17 cellular contexts compared by ENCODE assay signal in genomic region chr9:112377087-112377486, GRCh38. TPM values are rescaled to one million over a fixed set of nuclear protein-coding genes. Genes with fewer than 3 reads are reported as not detected.
DNase-seq lines count a peak whose midpoint lies in the region; ATAC-seq and TF ChIP-seq lines count a peak whose summit lies in the region.
"Had no signal": no experiment of that assay in that cellular context is flagged by ENCODE, and none has a peak within 500 bp of the region (broad histone marks: within the 10 kb centered on the region; RNA-seq: fewer than 3 reads in every experiment).

No MANE protein-coding gene starts in this region.

- no peak overlapping the region for H2AFZ ChIP-seq in mammary epithelial cell (ENCODE audit: low read depth, low read length)
- H2AFZ ChIP-seq: GM23338 had no signal

- H3K27me3 Mint-ChIP-seq in endodermal cell (ENCODE audit: insufficient read depth), result no peaks in the 10 kb centered on the region

- in situ Hi-C loops in mammary epithelial cell (cut with MboI; ENCODE audit: low sequenced_read_pairs in 2 of 2), result no loop called here

- intact Hi-C loops in mammary epithelial cell (cut with micrococcal nuclease) (no loop called here), breast epithelium (cut with DNase I; ENCODE audit: low total_unique reads) (loop anchor here (5.0 kb wide), 1 partner anchor 620 kb away; no protein-coding TSS in a partner anchor)

- dilution Hi-C loops in mammary epithelial cell (cut with HindIII; ENCODE audit: low sequenced_read_pairs), result no loop called here

- H3K9me3 ChIP-seq in mammary epithelial cell (replicated peaks; ENCODE audit: insufficient read depth, low read length), result no peaks in the 10 kb centered on the region
- no peaks in the 10 kb centered on the region for H3K9me3 ChIP-seq in breast epithelium
- H3K9me3 ChIP-seq in endodermal cell (ENCODE audit: control insufficient read depth, low read length), result no peaks in the 10 kb centered on the region
- H3K9me3 ChIP-seq in thoracic aorta, result no peaks in the 10 kb centered on the region
- H3K9me3 ChIP-seq: SJSA1 had no signal

- no peak overlapping the region for H3K4me3 Mint-ChIP-seq in endodermal cell

- no peaks in the 10 kb centered on the region for H3K36me3 Mint-ChIP-seq in endodermal cell (ENCODE audit: low read depth)

- DNase-seq in mammary epithelial cell, result peak; percentile 6
- DNase-seq in breast epithelium (ENCODE audit: low spot score in 2 of 2), result no peak
- DNase-seq in NB4 (ENCODE audit: low read depth), result no peak
- DNase-seq in endodermal cell, result peak; percentile 18
- no peak for DNase-seq in thoracic aorta (ENCODE audit: low spot score)
- DNase-seq in stimulated activated CD4-positive, alpha-beta T cell treated with anti-CD3 and anti-CD28 coated beads, Interleukin-4, amount 100 ng/mL, for 4 hours, result no peak
- no peak for DNase-seq in NCI-H1694 (lab: John Stamatoyannopoulos, UW)
- DNase-seq: activated CD4-positive, CD25-positive, alpha-beta regulatory T cell; activated T-cell treated with anti-CD3 and anti-CD28 coated beads, Interleukin-2, amount 50 U/mL, for 48 hours; effector CD4-positive, alpha-beta T cell; islet precursor cell; Kasumi-1; NCI-H2081; stimulated activated CD4-positive, alpha-beta T cell treated with anti-CD3 and anti-CD28 coated beads, Interleukin-2, amount 100 ng/mL, for 48 hours had no signal

- TF ChIP-seq CTCF in mammary epithelial cell (conservative IDR thresholded peaks at IDR 0.05 in 1 of 2, IDR thresholded peaks at IDR 0.05 in 1 of 2; ENCODE audit: extremely low read depth in 1 of 2, insufficient read depth in 1 of 2, low read depth in 1 of 2, low read length in 2 of 2), result no peak
- TF ChIP-seq CTCF in breast epithelium (IDR thresholded peaks at IDR 0.05), result no peak
- TF ChIP-seq CTCF in NB4 (IDR thresholded peaks at IDR 0.05; ENCODE audit: low read depth, low read length), result no peak
- TF ChIP-seq CTCF in endodermal cell (conservative IDR thresholded peaks at IDR 0.05), result no peak
- TF ChIP-seq CTCF in thoracic aorta (IDR thresholded peaks at IDR 0.05), result no peak

- H3K36me3 ChIP-seq in mammary epithelial cell (ENCODE audit: insufficient read depth, low read length) (peaks cover under 1% of the 10 kb centered on the region), breast epithelium (no peaks in the 10 kb centered on the region), endodermal cell (ENCODE audit: control insufficient read depth, insufficient read depth, low read length) (no peaks in the 10 kb centered on the region), thoracic aorta (no peaks in the 10 kb centered on the region)

- no peak overlapping the region for H3K27ac Mint-ChIP-seq in endodermal cell
- H3K27ac Mint-ChIP-seq: GM23338 had no signal

- no peak overlapping the region for H3K4me2 ChIP-seq in mammary epithelial cell (ENCODE audit: insufficient read depth, low read depth, low read length)

- CTCF ChIA-PET in mammary epithelial cell (lab: Charles Lee; ENCODE audit: low non-redundant PET), result no interaction called here

- H3K4me1 ChIP-seq in mammary epithelial cell (ENCODE audit: insufficient read depth, low read length) (peaks cover 5% of the 10 kb centered on the region), breast epithelium (peaks cover 0 to 5% of the 10 kb centered on the region in 2 donors), endodermal cell (ENCODE audit: control insufficient read depth, insufficient read depth, low read length) (no peaks in the 10 kb centered on the region), thoracic aorta (ENCODE audit: control insufficient read depth in 1 of 2, low read depth in 2 of 2) (peaks cover 20 to 32% of the 10 kb centered on the region in 2 donors)

- 82% methylated on average over 2 of the region's 2 CpGs for WGBS in mammary epithelial cell (ENCODE audit: low coverage, missing lambda C conversion rate)
- 91 to 92% methylated on average over 2 of the region's 2 CpGs for WGBS in endodermal cell (ENCODE audit: insufficient coverage in 1 of 2, insufficient read length in 1 of 2), 2 experiments

- no peaks in the 10 kb centered on the region for H3K27me3 ChIP-seq in mammary epithelial cell (ENCODE audit: insufficient read depth, low read length)
- H3K27me3 ChIP-seq in breast epithelium, result no peaks in the 10 kb centered on the region
- H3K27me3 ChIP-seq in endodermal cell (ENCODE audit: control insufficient read depth, insufficient read depth, low read length, poor library complexity, severe bottlenecking), result no peaks in the 10 kb centered on the region
- H3K27me3 ChIP-seq in thoracic aorta (replicated peaks; ENCODE audit: insufficient read depth), result no peaks in the 10 kb centered on the region
- H3K27me3 ChIP-seq: SJSA1 had no signal

- H3K27ac ChIP-seq in mammary epithelial cell (ENCODE audit: insufficient read depth, low read depth, low read length) (no peak overlapping the region), breast epithelium (no peak overlapping the region), endodermal cell (ENCODE audit: low read depth, low read length) (no peak overlapping the region), thoracic aorta (no peak overlapping the region)
- H3K27ac ChIP-seq: SJSA1 had no signal

- H3K4me1 Mint-ChIP-seq in endodermal cell, result peaks cover 21% of the 10 kb centered on the region

- TF ChIP-seq POLR2A in breast epithelium (IDR thresholded peaks at IDR 0.05) (no peak), NB4 (IDR thresholded peaks at IDR 0.05; ENCODE audit: extremely low read depth, insufficient read length) (no peak)

- no peak overlapping the region for H3K9ac ChIP-seq in mammary epithelial cell (ENCODE audit: insufficient read depth, low read length)
- no peak overlapping the region for H3K9ac ChIP-seq in endodermal cell (ENCODE audit: extremely low read depth, low read length, poor library complexity, severe bottlenecking)

- BruUV-seq in mammary epithelial cell (replicated peaks; lab: Mats Ljungman, UMichigan), result no TSS peak

- H3K79me2 ChIP-seq in mammary epithelial cell (ENCODE audit: insufficient read depth, low read length), result peaks cover 27% of the 10 kb centered on the region

- H4K20me1 ChIP-seq in mammary epithelial cell (ENCODE audit: insufficient read depth, low read length), result no peaks in the 10 kb centered on the region

- H3K9me3 Mint-ChIP-seq in endodermal cell, result no peaks in the 10 kb centered on the region
- H3K9me3 Mint-ChIP-seq: GM23338 had no signal

- no peak overlapping the region for H3K4me3 ChIP-seq in mammary epithelial cell (replicated peaks in 1 of 3; ENCODE audit: insufficient read depth in 1 of 3, low read depth in 2 of 3, low read length in 3 of 3)
- peak overlapping the region in 1 of 3 donors; percentile 19 for H3K4me3 ChIP-seq in breast epithelium
- H3K4me3 ChIP-seq in NB4 (ENCODE audit: low read depth, low read length), result peak overlapping the region; percentile 94
- peak overlapping the region; percentile 96 for H3K4me3 ChIP-seq in endodermal cell (ENCODE audit: low read length)
- H3K4me3 ChIP-seq in thoracic aorta, result peak overlapping the region; percentile 0
- H3K4me3 ChIP-seq: SJSA1 had no signal

- ATAC-seq in thoracic aorta (ENCODE audit: insufficient number of reproducible peaks, low FRiP score, low read depth), result no peak
- ATAC-seq in HG03439 (IDR thresholded peaks at IDR 0.05; ENCODE audit: unreplicated experiment), result no peak
- ATAC-seq: GM23338 had no signal

RNA-seq across cellular contexts. Expression of gene HSDL2, which starts 2.8 kb away (rescaled TPM):
- 10 to 100 TPM; 33.5 to 34.2 TPM for total RNA-seq in mammary epithelial cell
- 28.2 TPM for polyA plus RNA-seq in mammary epithelial cell
- polyA minus RNA-seq in mammary epithelial cell, result 20.9 TPM
- total RNA-seq in breast epithelium, result 100 to 1,000 TPM in 1 of 3 donors, 10 to 100 TPM in 2; 30.7 to 124 (median 52.8) TPM
- 10 to 100 TPM; 22.5 to 29.1 TPM for total RNA-seq in endodermal cell
- 29.8 TPM for polyA plus RNA-seq in endodermal cell (2013, experiment 1 of 2)
- 25.9 TPM for polyA plus RNA-seq in endodermal cell (2013, experiment 2 of 2)
- 10 to 100 TPM; 31.7 to 36.3 TPM for total RNA-seq in thoracic aorta

RNA-seq across cellular contexts. Expression of gene PTBP3, which starts 43.7 kb away (rescaled TPM):
- total RNA-seq in mammary epithelial cell, result 10 to 100 TPM; 73.2 to 95.9 TPM
- 71.9 TPM for polyA plus RNA-seq in mammary epithelial cell
- polyA minus RNA-seq in mammary epithelial cell, result 142 TPM
- total RNA-seq in breast epithelium, result 10 to 100 TPM; 30.6 to 80.2 (median 50.5) TPM
- 10 to 100 TPM; 83.3 to 94.8 TPM for total RNA-seq in endodermal cell
- polyA plus RNA-seq in endodermal cell (2013, experiment 1 of 2), result 33.7 TPM
- polyA plus RNA-seq in endodermal cell (2013, experiment 2 of 2), result 36.1 TPM
- total RNA-seq in thoracic aorta, result 10 to 100 TPM; 26.5 to 55.6 TPM

Comparison
In these comparisons a context has a peak if more than half of its experiments do, and no peak if none do; other contexts are left out.
1. DNase-seq: peak in mammary epithelial cell (single experiment) and endodermal cell (single experiment); none in breast epithelium (0 of 2), NB4 (single experiment), thoracic aorta (single experiment), stimulated activated CD4-positive, alpha-beta T cell treated with anti-CD3 and anti-CD28 coated beads, Interleukin-4, amount 100 ng/mL, for 4 hours (0 of 2) and NCI-H1694 (single experiment).
2. H3K4me3 ChIP-seq: peak in NB4 (single experiment), endodermal cell (single experiment) and thoracic aorta (single experiment); none in mammary epithelial cell (0 of 3).